ENCODE assay signal across 17 cellular contexts in genomic region chr1:209610378-209610905, GRCh38. TPM values are rescaled to one million over a fixed set of nuclear protein-coding genes. Genes with fewer than 3 reads are reported as not detected.
"Had no signal": no experiment of that assay in that cellular context is flagged by ENCODE, and none has a peak within 500 bp of the region (broad histone marks: within the 10 kb centered on the region; RNA-seq: fewer than 3 reads in every experiment).

No MANE protein-coding gene starts in this region.

- H3K4me1 ChIP-seq: thyroid gland, upper lobe of left lung, vagina had no signal

- H3K4me3 ChIP-seq: heart right ventricle, thyroid gland, upper lobe of left lung, vagina had no signal

- H3K9me3 ChIP-seq: heart right ventricle, thyroid gland, upper lobe of left lung, vagina had no signal

- H3K36me3 ChIP-seq: heart right ventricle, thyroid gland, vagina had no signal

- H3K27me3 ChIP-seq: heart right ventricle, thyroid gland, upper lobe of left lung, vagina had no signal

- DNase-seq: effector memory CD8-positive, alpha-beta T cell; heart right ventricle; kidney glomerular epithelial cell; natural killer cell; right cardiac atrium; stimulated activated CD4-positive, alpha-beta T cell treated with anti-CD3 and anti-CD28 coated beads, Interleukin-12 subunit alpha, Interleukin-12 subunit beta, amount 100 ng/mL, for 4 hours; stimulated activated naive CD4-positive, alpha-beta T cell treated with Interleukin-2 at 50 U/mL for 16 hours; thyroid gland; upper lobe of left lung had no signal

- H3K27ac ChIP-seq: heart right ventricle, thyroid gland, upper lobe of left lung, vagina had no signal

- ATAC-seq: effector memory CD8-positive, alpha-beta T cell; heart right ventricle; natural killer cell; right cardiac atrium had no signal

- FAIRE-seq: frontal cortex, islet of Langerhans, small intestine had no signal

RNA-seq across cellular contexts. Expression of gene CAMK1G, which starts 26.9 kb away (rescaled TPM):
- total RNA-seq: chondrocyte, myocyte, natural killer cell, osteocyte, thyroid gland, vagina had no signal
- polyA plus RNA-seq: heart right ventricle had no signal

RNA-seq across cellular contexts. Expression of gene LAMB3, which starts 41.8 kb away (rescaled TPM):
- total RNA-seq: neural crest cell had no signal
